9 cellular contexts compared by ENCODE assay signal in the genomic region with DNA sequence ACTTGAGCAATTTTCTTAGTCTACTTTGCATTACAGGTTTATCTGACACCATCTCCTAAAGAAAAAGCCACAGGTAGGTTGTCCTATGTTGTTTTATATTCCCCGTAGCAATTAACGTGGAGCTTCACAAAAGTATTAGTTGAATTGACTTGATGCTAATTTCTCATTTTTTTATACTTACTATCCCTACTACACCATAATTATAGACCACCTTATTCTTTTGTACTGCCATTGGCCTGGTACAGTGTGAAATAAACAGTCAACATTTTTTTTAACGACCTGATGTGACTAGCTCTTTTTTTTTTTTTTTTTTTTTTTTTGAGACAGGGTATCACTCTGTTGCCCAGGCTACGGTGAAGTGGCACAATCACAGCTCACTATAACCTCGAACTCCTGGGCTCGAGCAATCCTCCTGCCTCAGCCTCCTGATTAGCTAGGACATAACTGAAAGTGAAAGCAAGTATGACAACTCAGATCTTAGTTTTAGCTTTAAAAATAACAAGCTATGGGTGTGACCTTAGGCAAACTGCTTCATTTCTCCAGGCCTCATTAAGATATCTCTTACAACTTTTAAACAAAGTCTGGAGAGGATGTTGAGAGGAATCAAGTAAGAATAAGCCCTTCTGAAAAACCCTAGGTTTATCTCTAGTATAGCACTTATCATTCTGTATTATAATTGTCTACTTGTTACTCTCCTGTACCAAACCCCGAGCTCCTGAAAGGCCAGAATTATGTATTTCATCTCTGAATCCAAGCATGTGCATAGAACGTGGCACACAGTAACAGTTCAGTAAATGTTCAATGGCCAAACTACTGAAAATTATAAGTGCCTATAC. TPM values are rescaled to one million over a fixed set of nuclear protein-coding genes. Genes with fewer than 3 reads are reported as not detected.
DNase-seq lines count a peak whose midpoint lies in the region; ATAC-seq and TF ChIP-seq lines count a peak whose summit lies in the region.
"Had no signal": no experiment of that assay in that cellular context is flagged by ENCODE, and none has a peak within 500 bp of the region (broad histone marks: within the 10 kb centered on the region; RNA-seq: fewer than 3 reads in every experiment).

No MANE protein-coding gene starts in this region.

- no peaks in the 10 kb centered on the region for H3K9me3 Mint-ChIP-seq in activated CD8-positive, alpha-beta T cell treated with anti-CD3 and anti-CD28 coated beads for 36 hours

- intact Hi-C loops in activated CD8-positive, alpha-beta T cell treated with anti-CD3 and anti-CD28 coated beads for 36 hours (cut with micrococcal nuclease), result no loop called here

- peak overlapping the region; percentile 37 for H3K27ac ChIP-seq in suprapubic skin
- no peak overlapping the region for H3K27ac ChIP-seq in substantia nigra (ENCODE audit: low read depth, low read length, poor library complexity, severe bottlenecking)
- H3K27ac ChIP-seq: C4-2B had no signal

- H3K4me3 ChIP-seq in fibroblast of the aortic adventitia (ENCODE audit: low read depth, low read length) (peak overlapping the region; percentile 6), suprapubic skin (no peak overlapping the region)

- H3K36me3 Mint-ChIP-seq in activated CD8-positive, alpha-beta T cell treated with anti-CD3 and anti-CD28 coated beads for 36 hours (ENCODE audit: low read depth), result peaks cover 5% of the 10 kb centered on the region

- peak overlapping the region; percentile 19 for H3K4me3 Mint-ChIP-seq in activated CD8-positive, alpha-beta T cell treated with anti-CD3 and anti-CD28 coated beads for 36 hours

- TF ChIP-seq POLR2A in suprapubic skin (IDR thresholded peaks at IDR 0.05), result no peak

- H3K4me1 ChIP-seq in suprapubic skin, result peaks cover 56% of the 10 kb centered on the region

- no peaks in the 10 kb centered on the region for H3K36me3 ChIP-seq in suprapubic skin

- no peaks in the 10 kb centered on the region for H3K9me3 ChIP-seq in suprapubic skin

- CTCF ChIA-PET in activated CD8-positive, alpha-beta T cell treated with anti-CD3 and anti-CD28 coated beads for 36 hours (lab: Charles Lee), result interaction anchor here (0.8 to 7.9 kb wide), 8 partner anchors 9 to 65 kb away, joined by 3 to 47 read pairs (median 4); no protein-coding TSS in a partner anchor

- H3K27me3 ChIP-seq in suprapubic skin, result no peaks in the 10 kb centered on the region

- peak; percentile 74 for ATAC-seq in activated CD8-positive, alpha-beta T cell treated with anti-CD3 and anti-CD28 coated beads for 36 hours
- no peak for ATAC-seq in GM18907 (IDR thresholded peaks at IDR 0.05; ENCODE audit: unreplicated experiment)

- H3K27ac Mint-ChIP-seq in activated CD8-positive, alpha-beta T cell treated with anti-CD3 and anti-CD28 coated beads for 36 hours, result peak overlapping the region; percentile 67

- peak; percentile 3 for DNase-seq in activated CD4-positive, CD25-positive, alpha-beta regulatory T cell treated with anti-CD3 and anti-CD28 coated beads, Interleukin-2, amount 50 U/mL, for 16 hours (ENCODE audit: low read depth, low spot score)
- DNase-seq in activated CD4-positive, CD25-positive, alpha-beta regulatory T cell (lab: John Stamatoyannopoulos, UW), result no peak
- DNase-seq in activated CD8-positive, alpha-beta T cell treated with anti-CD3 and anti-CD28 coated beads for 36 hours, result peak; percentile 65
- DNase-seq in fibroblast of the aortic adventitia (ENCODE audit: low read depth), result peak; percentile 54
- no peak for DNase-seq in suprapubic skin (ENCODE audit: low spot score in 2 of 2)
- no peak for DNase-seq in substantia nigra (lab: John Stamatoyannopoulos, UW)
- no peak for DNase-seq in NAMALWA (ENCODE audit: low spot score)

- WGBS in suprapubic skin, result 61% methylated on average over 8 of the region's 8 CpGs

- peaks cover 42% of the 10 kb centered on the region for H3K4me1 Mint-ChIP-seq in activated CD8-positive, alpha-beta T cell treated with anti-CD3 and anti-CD28 coated beads for 36 hours (ENCODE audit: low read depth)

- no peaks in the 10 kb centered on the region for H3K27me3 Mint-ChIP-seq in activated CD8-positive, alpha-beta T cell treated with anti-CD3 and anti-CD28 coated beads for 36 hours

- TF ChIP-seq EP300 in suprapubic skin (IDR thresholded peaks at IDR 0.05), result no peak

- TF ChIP-seq CTCF in activated CD8-positive, alpha-beta T cell treated with anti-CD3 and anti-CD28 coated beads for 36 hours (IDR thresholded peaks at IDR 0.05), result no peak
- TF ChIP-seq CTCF in fibroblast of the aortic adventitia (IDR thresholded peaks at IDR 0.05; ENCODE audit: insufficient read depth, low read length) (no peak), suprapubic skin (IDR thresholded peaks at IDR 0.05) (no peak)

- POLR2A ChIA-PET in activated CD8-positive, alpha-beta T cell treated with anti-CD3 and anti-CD28 coated beads for 36 hours (lab: Charles Lee), result interaction anchor here (0.6 to 2.2 kb wide), 3 partner anchors 9 to 200 kb away, joined by 3 to 5 read pairs (median 4); no protein-coding TSS in a partner anchor

RNA-seq across cellular contexts. Expression of a gene that starts 49.5 kb away (rescaled TPM):
- total RNA-seq in activated CD8-positive, alpha-beta T cell treated with anti-CD3 and anti-CD28 coated beads for 36 hours, result 10 to 100 TPM; 14.9 to 16.0 TPM
- total RNA-seq in fibroblast of the aortic adventitia (ENCODE audit: low replicate concordance) (26.2 and 107 TPM in 2 replicates), suprapubic skin (10 to 100 TPM; 20.8 to 25.7 (median 22.9) TPM)

Comparison
In these comparisons a context has a peak if more than half of its experiments do, and no peak if none do; other contexts are left out.
1. DNase-seq: peak in activated CD4-positive, CD25-positive, alpha-beta regulatory T cell treated with anti-CD3 and anti-CD28 coated beads, Interleukin-2, amount 50 U/mL, for 16 hours (single experiment), activated CD8-positive, alpha-beta T cell treated with anti-CD3 and anti-CD28 coated beads for 36 hours (single experiment) and fibroblast of the aortic adventitia (single experiment); none in activated CD4-positive, CD25-positive, alpha-beta regulatory T cell (0 of 4), suprapubic skin (0 of 2), substantia nigra (0 of 49) and NAMALWA (single experiment).